ENCODE assay signal across 21 cellular contexts in the genomic region with DNA sequence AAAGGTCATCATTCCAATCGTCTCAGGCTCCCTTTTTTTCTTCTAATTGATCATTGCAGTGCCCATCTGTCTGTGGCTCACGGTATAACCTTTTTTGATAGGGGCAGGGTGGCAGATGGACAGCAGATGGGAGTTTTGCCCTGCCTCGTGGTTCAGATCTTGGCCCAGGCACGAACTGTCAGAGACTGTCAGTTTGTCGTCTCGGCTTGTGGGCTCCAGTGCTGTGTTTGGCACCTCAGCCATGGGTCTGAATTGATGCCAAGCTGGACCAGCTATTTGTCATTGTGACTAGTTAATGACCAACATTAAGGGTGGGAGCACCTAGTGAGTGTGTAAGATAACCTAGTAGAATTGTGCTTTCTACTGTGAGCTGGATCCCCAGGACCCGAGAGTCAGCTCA.
DNase-seq lines count a peak whose midpoint lies in the region; TF ChIP-seq lines count a peak whose summit lies in the region.
"Had no signal": no experiment of that assay in that cellular context is flagged by ENCODE, and none has a peak within 500 bp of the region (broad histone marks: within the 10 kb centered on the region; RNA-seq: fewer than 3 reads in every experiment).

No MANE protein-coding gene starts in this region.

- H3K4me3 Mint-ChIP-seq in brain, result peak overlapping the region in 2 of 5 experiments; percentile 2 to 72
- H3K4me3 Mint-ChIP-seq: activated naive CD8-positive, alpha-beta T cell; activated T-cell treated with anti-CD3 and anti-CD28 coated beads, Interleukin-2, amount 50 U/mL, for 72 hours; B cell; dendritic cell treated with granulocyte-macrophage colony-stimulating factor and Interleukin-4, amounts not matched to agents 40 ng/mL and 50 ng/mL, for 4 days had no signal

- peaks cover 39% of the 10 kb centered on the region for H3K36me3 Mint-ChIP-seq in brain
- H3K36me3 Mint-ChIP-seq: activated naive CD8-positive, alpha-beta T cell had no signal

- peaks cover 42% of the 10 kb centered on the region for H3K4me1 Mint-ChIP-seq in brain

- peak overlapping the region; percentile 32 to 93 (median 79) for H3K27ac Mint-ChIP-seq in brain
- H3K27ac Mint-ChIP-seq: activated naive CD8-positive, alpha-beta T cell; activated T-cell treated with anti-CD3 and anti-CD28 coated beads, Interleukin-2, amount 50 U/mL, for 72 hours; B cell; dendritic cell treated with granulocyte-macrophage colony-stimulating factor and Interleukin-4, amounts not matched to agents 40 ng/mL and 50 ng/mL, for 4 days had no signal

- H3K27me3 Mint-ChIP-seq in brain, result no peaks in the 10 kb centered on the region
- H3K27me3 Mint-ChIP-seq: B cell; dendritic cell treated with granulocyte-macrophage colony-stimulating factor and Interleukin-4, amounts not matched to agents 40 ng/mL and 50 ng/mL, for 4 days had no signal

- H3K9me3 Mint-ChIP-seq in brain, result peaks cover 0 to 11% (median 2%) of the 10 kb centered on the region in 5 experiments

- TF ChIP-seq CTCF in brain (conservative IDR thresholded peaks at IDR 0.05), result no peak

- DNase-seq in NCI-H1092 treated with DMSO at 0.1 percent for 48 hours (lab: John Stamatoyannopoulos, UW) (peak; percentile 23), NCI-H1092 (lab: John Stamatoyannopoulos, UW) (no peak), NCI-H524 (lab: John Stamatoyannopoulos, UW) (peak; percentile 83 to 94), retina (peak; percentile 41), globus pallidus (ENCODE audit: low spot score) (no peak), SW480 (ENCODE audit: low spot score) (no peak), cortex of kidney (lab: John Stamatoyannopoulos, UW) (no peak)
- DNase-seq: activated CD4-positive, CD25-positive, alpha-beta regulatory T cell treated with anti-CD3 and anti-CD28 coated beads, Interleukin-2, amount 50 U/mL, for 72 hours; activated T-cell treated with anti-CD3 and anti-CD28 coated beads, Interleukin-2, amount 50 U/mL, for 72 hours; Caco-2; H7; hypothalamus; islet precursor cell; PC-3; stimulated activated CD4-positive, alpha-beta T cell treated with anti-CD3 and anti-CD28 coated beads, Interleukin-2, amount 100 ng/mL, for 24 hours; stimulated activated naive CD8-positive, alpha-beta T cell treated with anti-CD3 and anti-CD28 coated beads, Interleukin-15, Interleukin-2, amounts not matched to agents 100 U/mL and 50 U/mL, for 24 hours; T-helper 9 cell had no signal

Comparison
In these comparisons a context has a peak if more than half of its experiments do, and no peak if none do; other contexts are left out.
1. DNase-seq: peak in NCI-H1092 treated with DMSO at 0.1 percent for 48 hours (single experiment), NCI-H524 (2 of 2) and retina (single experiment); none in NCI-H1092 (single experiment), globus pallidus (single experiment), SW480 (single experiment) and cortex of kidney (single experiment).